ENCODE assay signal across 8 cellular contexts in genomic region chr11:111446404-111447152, GRCh38.
DNase-seq lines count a peak whose midpoint lies in the region; ATAC-seq and TF ChIP-seq lines count a peak whose summit lies in the region.

No MANE protein-coding gene starts in this region.

- no peaks in the 10 kb centered on the region; the same call in 1 of the 2 replicates for H3K4me1 ChIP-seq in Caco-2
- peaks cover 8% of the 10 kb centered on the region for H3K4me1 ChIP-seq in effector memory CD4-positive, alpha-beta T cell (ENCODE audit: control insufficient read depth, insufficient read depth, low read length, poor library complexity, severe bottlenecking)

- POLR2A ChIA-PET in Caco-2 (lab: Charles Lee) = no interaction called here
- POLR2A ChIA-PET in activated CD8-positive, alpha-beta T cell treated with anti-CD3 and anti-CD28 coated beads for 36 hours (lab: Charles Lee) = no interaction called here

- H3K36me3 Mint-ChIP-seq in Caco-2 (ENCODE audit: insufficient read depth, unreplicated experiment) (no peaks in the 10 kb centered on the region), mesothelial cell of epicardium (no peaks in the 10 kb centered on the region)
- H3K36me3 Mint-ChIP-seq in activated CD8-positive, alpha-beta T cell treated with anti-CD3 and anti-CD28 coated beads for 36 hours (ENCODE audit: low read depth) = no peaks in the 10 kb centered on the region

- peaks cover 2% of the 10 kb centered on the region for H3K27me3 Mint-ChIP-seq in Caco-2 (ENCODE audit: insufficient read depth, unreplicated experiment)
- H3K27me3 Mint-ChIP-seq in activated CD8-positive, alpha-beta T cell treated with anti-CD3 and anti-CD28 coated beads for 36 hours = no peaks in the 10 kb centered on the region
- H3K27me3 Mint-ChIP-seq in mesothelial cell of epicardium (ENCODE audit: low read depth) = peaks cover 21% of the 10 kb centered on the region

- no peak overlapping the region for H3K27ac ChIP-seq in effector memory CD4-positive, alpha-beta T cell (ENCODE audit: insufficient read depth, low read length, poor library complexity, severe bottlenecking)

- no TSS peak for BruUV-seq in Caco-2 (replicated peaks; lab: Mats Ljungman, UMichigan)

- intact Hi-C loops in Caco-2 (cut with micrococcal nuclease; ENCODE audit: unreplicated experiment) = loop anchor here (1.0 to 5.0 kb wide), 7 partner anchors 23 to 1245 kb away; no protein-coding TSS in a partner anchor
- intact Hi-C loops in activated CD8-positive, alpha-beta T cell treated with anti-CD3 and anti-CD28 coated beads for 36 hours (cut with micrococcal nuclease) = loop anchor here (2.0 kb wide), 1 partner anchor 164 kb away; no protein-coding TSS in a partner anchor

- no peaks in the 10 kb centered on the region for H3K4me1 Mint-ChIP-seq in Caco-2 (ENCODE audit: low read depth, unreplicated experiment)
- H3K4me1 Mint-ChIP-seq in activated CD8-positive, alpha-beta T cell treated with anti-CD3 and anti-CD28 coated beads for 36 hours (ENCODE audit: low read depth) = peaks cover 15% of the 10 kb centered on the region
- peaks cover 6% of the 10 kb centered on the region for H3K4me1 Mint-ChIP-seq in mesothelial cell of epicardium

- peaks cover 2% of the 10 kb centered on the region; the same call in 1 of the 2 replicates for H3K27me3 ChIP-seq in Caco-2 (replicated peaks; ENCODE audit: control insufficient read depth, insufficient read depth, low read length)
- H3K27me3 ChIP-seq in effector memory CD4-positive, alpha-beta T cell (replicated peaks; ENCODE audit: control insufficient read depth, insufficient read depth, low read length, poor library complexity, severe bottlenecking) = no peaks in the 10 kb centered on the region

- H3K27ac Mint-ChIP-seq in Caco-2 (ENCODE audit: unreplicated experiment) (no peak overlapping the region), mesothelial cell of epicardium (no peak overlapping the region)
- peak overlapping the region; percentile 9 for H3K27ac Mint-ChIP-seq in activated CD8-positive, alpha-beta T cell treated with anti-CD3 and anti-CD28 coated beads for 36 hours

- ATAC-seq in GM21360 (IDR thresholded peaks at IDR 0.05; ENCODE audit: unreplicated experiment) = peak; percentile 83
- peak; percentile 100 for ATAC-seq in activated CD8-positive, alpha-beta T cell treated with anti-CD3 and anti-CD28 coated beads for 36 hours

- no peaks in the 10 kb centered on the region for H3K36me3 ChIP-seq in Caco-2 (ENCODE audit: control insufficient read depth, insufficient read depth, low read length)
- no peaks in the 10 kb centered on the region for H3K36me3 ChIP-seq in effector memory CD4-positive, alpha-beta T cell (ENCODE audit: control insufficient read depth, insufficient read depth, low read length)

- CTCF ChIA-PET in Caco-2 (lab: Charles Lee) = interaction anchor here (0.5 to 2.0 kb wide), 17 partner anchors 9 to 1011 kb away, joined by 3 to 12 read pairs (median 4); no protein-coding TSS in a partner anchor
- CTCF ChIA-PET in activated CD8-positive, alpha-beta T cell treated with anti-CD3 and anti-CD28 coated beads for 36 hours (lab: Charles Lee) = interaction anchor here (0.5 to 4.2 kb wide), 54 partner anchors 9 to 396 kb away, joined by 3 to 56 read pairs (median 4); no protein-coding TSS in a partner anchor

- no peak overlapping the region for H3K4me3 Mint-ChIP-seq in Caco-2 (ENCODE audit: unreplicated experiment)
- no peak overlapping the region for H3K4me3 Mint-ChIP-seq in activated CD8-positive, alpha-beta T cell treated with anti-CD3 and anti-CD28 coated beads for 36 hours
- H3K4me3 Mint-ChIP-seq in mesothelial cell of epicardium = no peak overlapping the region

- peak; percentile 91 for DNase-seq in Caco-2
- peak; percentile 91 for DNase-seq in HPDE6-E6E7 (ENCODE audit: extremely low spot score)
- DNase-seq in NCI-H82 treated with DMSO at 0.1 percent for 48 hours (lab: John Stamatoyannopoulos, UW; ENCODE audit: unreplicated experiment) = peak; percentile 74
- DNase-seq in activated CD8-positive, alpha-beta T cell treated with anti-CD3 and anti-CD28 coated beads for 36 hours = peak; percentile 80
- DNase-seq in effector memory CD4-positive, alpha-beta T cell = peak; percentile 60 to 70 (median 63)
- peak; percentile 47 to 70 for DNase-seq in mesothelial cell of epicardium (ENCODE audit: low spot score in 2 of 2, unreplicated experiment in 2 of 2)
- DNase-seq in stimulated activated CD8-positive, alpha-beta memory T cell treated with anti-CD3 and anti-CD28 coated beads, Interleukin-4, amount 100 ng/mL, for 48 hours = peak; percentile 76

- peak; percentile 96 to 99 for TF ChIP-seq CTCF in Caco-2 (IDR thresholded peaks at IDR 0.05; ENCODE audit: insufficient read depth in 1 of 2, low read depth in 1 of 2, low read length in 1 of 2, severe bottlenecking in 1 of 2, unreplicated experiment in 1 of 2)
- peak; percentile 67 for TF ChIP-seq CTCF in activated CD8-positive, alpha-beta T cell treated with anti-CD3 and anti-CD28 coated beads for 36 hours (IDR thresholded peaks at IDR 0.05)
- peak; percentile 54 for TF ChIP-seq CTCF in mesothelial cell of epicardium (IDR thresholded peaks at IDR 0.05; ENCODE audit: unreplicated experiment)

- H3K4me3 ChIP-seq in Caco-2 (ENCODE audit: low read depth, low read length) = no peak overlapping the region
- no peak overlapping the region for H3K4me3 ChIP-seq in effector memory CD4-positive, alpha-beta T cell (ENCODE audit: insufficient read depth, low read depth, low read length, poor library complexity, severe bottlenecking)

- no peaks in the 10 kb centered on the region for H3K9me3 ChIP-seq in Caco-2
- H3K9me3 ChIP-seq in effector memory CD4-positive, alpha-beta T cell (ENCODE audit: control insufficient read depth, low read length) = no peaks in the 10 kb centered on the region

- H3K9me3 Mint-ChIP-seq in Caco-2 (ENCODE audit: unreplicated experiment) (no peaks in the 10 kb centered on the region), mesothelial cell of epicardium (no peaks in the 10 kb centered on the region)
- no peaks in the 10 kb centered on the region for H3K9me3 Mint-ChIP-seq in activated CD8-positive, alpha-beta T cell treated with anti-CD3 and anti-CD28 coated beads for 36 hours
